15 cellular contexts compared by ENCODE assay signal in the genomic region with DNA sequence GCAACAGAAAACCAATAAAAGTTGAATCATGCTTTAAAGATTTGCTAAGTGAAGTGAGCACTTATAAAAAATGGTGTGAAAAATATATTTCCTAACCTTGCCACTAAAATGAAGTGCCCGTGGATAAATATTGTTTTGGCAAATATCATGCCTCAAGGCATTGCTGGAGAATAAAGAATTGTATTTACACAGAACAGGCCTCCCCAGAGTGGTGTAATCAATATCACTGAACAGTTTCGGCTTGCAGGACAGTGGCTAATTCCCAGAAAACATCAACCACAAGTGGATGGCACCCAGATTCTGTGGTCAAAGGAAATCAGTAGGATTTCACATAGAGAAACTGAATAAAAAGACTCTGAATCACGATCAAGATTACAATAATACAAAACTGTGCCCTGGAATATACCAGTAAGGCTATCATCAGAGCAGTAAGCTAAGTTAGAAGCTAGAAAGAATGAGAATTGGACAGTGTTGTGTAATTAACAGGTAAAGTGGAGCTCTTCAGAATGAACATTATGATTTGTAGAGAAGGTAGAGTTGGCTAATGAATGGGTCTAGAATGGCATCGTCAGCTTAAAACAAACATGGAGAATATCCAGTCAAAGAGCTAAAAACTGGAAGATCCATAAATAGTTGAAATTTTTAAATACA.
"Had no signal": no experiment of that assay in that cellular context is flagged by ENCODE, and none has a peak within 500 bp of the region (broad histone marks: within the 10 kb centered on the region; RNA-seq: fewer than 3 reads in every experiment).

No MANE protein-coding gene starts in this region.

- H3K4me3 ChIP-seq: gastrocnemius medialis, left ventricle myocardium inferior, smooth muscle cell, tibial nerve had no signal

- H3K27me3 ChIP-seq: gastrocnemius medialis, tibial nerve had no signal

- ATAC-seq: activated naive CD4-positive, alpha-beta T cell treated with anti-CD3 and anti-CD28 coated beads, Interleukin-2, amount 50 U/mL, for 72 hours; gastrocnemius medialis; natural killer cell treated with Interleukin-12 subunit alpha and Interleukin-12 subunit beta and Interleukin-15 and Interleukin-18, amount 100 ng/mL, for 72 hours; right cardiac atrium; stimulated activated effector memory CD8-positive, alpha-beta T cell treated with anti-CD3 and anti-CD28 coated beads, Interleukin-12 subunit alpha, Interleukin-12 subunit beta, amount 100 ng/mL, for 72 hours had no signal

- H3K36me3 ChIP-seq: gastrocnemius medialis, left ventricle myocardium inferior, tibial nerve had no signal

- DNase-seq: activated CD4-positive, alpha-beta T cell treated with anti-CD3 and anti-CD28 coated beads, Interleukin-2, amount 50 U/mL, for 1 hour; activated effector memory CD4-positive, alpha-beta T cell treated with anti-CD3 and anti-CD28 coated beads, Interleukin-2, amount 50 U/mL, for 16 hours; amniotic stem cell; cortex of kidney; effector CD8-positive, alpha-beta T cell; gastrocnemius medialis; islet precursor cell; left ventricle myocardium inferior; occipital lobe; right cardiac atrium had no signal
